In genomic region chr11:8688414-8689362, GRCh38 we compare ENCODE assay signal across 8 cellular contexts. TPM values are rescaled to one million over a fixed set of nuclear protein-coding genes. Genes with fewer than 3 reads are reported as not detected.
DNase-seq lines count a peak whose midpoint lies in the region; ATAC-seq, FAIRE-seq and TF ChIP-seq lines count a peak whose summit lies in the region.

No MANE protein-coding gene starts in this region.

- in situ Hi-C loops in Caki2 (cut with HindIII; ENCODE audit: low pct_unique_long_range_greater_than_20kb, low sequenced_read_pairs), result no loop called here

- peaks cover 24% of the 10 kb centered on the region for H3K36me3 Mint-ChIP-seq in mesothelial cell of epicardium

- no peak for TF ChIP-seq CTCF in mesothelial cell of epicardium (IDR thresholded peaks at IDR 0.05; ENCODE audit: unreplicated experiment)

- peak; percentile 84 for ATAC-seq in GM21367 (IDR thresholded peaks at IDR 0.05; ENCODE audit: unreplicated experiment)

- H3K4me3 Mint-ChIP-seq in mesothelial cell of epicardium, result peak overlapping the region; percentile 92

- no peaks in the 10 kb centered on the region for H3K27me3 Mint-ChIP-seq in mesothelial cell of epicardium (ENCODE audit: low read depth)

- H3K9me3 Mint-ChIP-seq in mesothelial cell of epicardium, result no peaks in the 10 kb centered on the region

- peak; percentile 87 for FAIRE-seq in endometrium (lab: Jason Lieb, UNC)

- H3K27ac Mint-ChIP-seq in mesothelial cell of epicardium, result peak overlapping the region; percentile 77

- DNase-seq in Caki2 (ENCODE audit: low read depth), result peak; percentile 94
- DNase-seq in HT1080 (ENCODE audit: low read depth), result peak; percentile 99
- DNase-seq in NOMO-1 treated with dmso at 0.1 percent for 144 hours (lab: John Stamatoyannopoulos, UW; ENCODE audit: unreplicated experiment), result peak; percentile 93
- DNase-seq in activated CD8-positive, alpha-beta memory T cell treated with anti-CD3 and anti-CD28 coated beads, Interleukin-2, amount 50 U/mL, for 24 hours (ENCODE audit: extremely low read depth), result peak; percentile 80
- peak; percentile 76 to 84 for DNase-seq in mesothelial cell of epicardium (ENCODE audit: low spot score in 2 of 2, unreplicated experiment in 2 of 2)
- peak; percentile 65 to 76 for DNase-seq in stimulated activated CD8-positive, alpha-beta memory T cell treated with anti-CD3 and anti-CD28 coated beads, Interleukin-15, amount 100 ng/mL, for 4 hours (ENCODE audit: low read depth in 2 of 2)

- peaks cover 37% of the 10 kb centered on the region for H3K4me1 Mint-ChIP-seq in mesothelial cell of epicardium

RNA-seq across cellular contexts. Expression of gene RPL27A, which starts 6.1 kb away (rescaled TPM):
- 831 and 864 TPM in 2 replicates for total RNA-seq in Caki2 (2014; rRNA removed; shearing (Covaris generic); ENCODE audit: low replicate concordance)
- 1,305 and 1,663 TPM in 2 replicates for total RNA-seq in HT1080 (2014; rRNA removed; shearing (Covaris generic))
- 1,921 and 2,112 TPM in 2 replicates for polyA plus RNA-seq in HT1080 (2015; cell fraction: cytosol; rRNA removed)
- 540 and 577 TPM in 2 replicates for polyA plus RNA-seq in HT1080 (2015; cell fraction: nucleus; rRNA removed)
- total RNA-seq in mesothelial cell of epicardium, result 923 to 980 TPM (median 964 TPM) in 3 replicates

RNA-seq across cellular contexts. Expression of gene TRIM66, which starts 6.2 kb away (rescaled TPM):
- total RNA-seq in Caki2 (2014; rRNA removed; shearing (Covaris generic); ENCODE audit: low replicate concordance), result 0.27 and 2.9 TPM in 2 replicates
- total RNA-seq in HT1080 (2014; rRNA removed; shearing (Covaris generic)), result 5.2 and 6.7 TPM in 2 replicates
- 1.8 and 2.6 TPM in 2 replicates for polyA plus RNA-seq in HT1080 (2015; cell fraction: cytosol; rRNA removed)
- 19.6 and 22.1 TPM in 2 replicates for polyA plus RNA-seq in HT1080 (2015; cell fraction: nucleus; rRNA removed)
- total RNA-seq in mesothelial cell of epicardium, result 8.3 to 10.1 TPM (median 8.7 TPM) in 3 replicates

Comparison
In these comparisons a context has a peak if more than half of its experiments do, and no peak if none do; other contexts are left out.
1. Peak in every context shown above with its lines: DNase-seq and ATAC-seq.